In the genomic region with DNA sequence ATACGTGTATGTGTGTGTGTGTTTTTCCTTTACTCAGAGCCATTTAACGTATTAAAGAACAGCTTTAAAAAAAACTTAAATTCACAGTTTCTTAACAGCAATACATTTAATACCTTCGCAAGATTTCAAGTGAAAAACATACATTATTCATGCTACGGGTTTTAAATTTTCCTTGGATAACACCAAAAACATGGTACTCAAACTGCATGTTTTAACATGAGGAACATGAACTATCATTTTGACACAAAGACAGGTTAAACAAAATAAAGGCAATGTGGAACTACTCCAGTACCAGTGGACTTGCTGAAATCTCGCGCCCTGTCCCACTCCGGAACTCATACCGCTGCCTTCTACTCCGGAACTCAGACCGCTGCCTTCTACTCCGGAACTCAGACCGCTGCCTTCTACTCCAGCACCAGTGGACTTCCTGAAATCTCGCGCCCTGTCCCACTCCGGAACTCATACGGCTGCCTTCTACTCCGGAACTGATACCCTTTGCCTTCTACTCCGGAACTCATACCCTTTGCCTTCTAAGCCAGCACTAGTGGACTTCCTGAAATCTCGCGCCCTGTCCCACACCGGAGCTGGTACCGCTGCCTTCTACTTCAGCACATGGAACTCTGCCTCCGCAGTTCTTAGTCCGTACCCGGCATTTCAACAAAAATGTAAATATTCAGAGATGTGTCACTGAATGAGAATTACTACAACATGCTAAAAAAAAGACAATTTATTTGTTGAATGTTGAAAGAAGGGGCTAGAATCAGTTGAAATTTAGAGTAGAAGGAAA, we compare ENCODE assay signal across 18 cellular contexts.
DNase-seq lines count a peak whose midpoint lies in the region; ATAC-seq, FAIRE-seq and TF ChIP-seq lines count a peak whose summit lies in the region.
"Had no signal": no experiment of that assay in that cellular context is flagged by ENCODE, and none has a peak within 500 bp of the region (broad histone marks: within the 10 kb centered on the region; RNA-seq: fewer than 3 reads in every experiment).

No MANE protein-coding gene starts in this region.

- intact Hi-C loops in pancreas (cut with DNase I), result no loop called here

- H3K9ac ChIP-seq in HUES64 (ENCODE audit: low read depth, low read length) (peak overlapping the region; percentile 48; the same call in 1 of the 2 replicates), endodermal cell (ENCODE audit: extremely low read depth, low read length, poor library complexity, severe bottlenecking) (no peak overlapping the region)

- H3K36me3 ChIP-seq in HUES64 (ENCODE audit: insufficient read depth, low read length) (no peaks in the 10 kb centered on the region), endodermal cell (ENCODE audit: control insufficient read depth, insufficient read depth, low read length) (no peaks in the 10 kb centered on the region), gastroesophageal sphincter (no peaks in the 10 kb centered on the region), pancreas (no peaks in the 10 kb centered on the region)
- H3K36me3 ChIP-seq: BE2C had no signal

- TF ChIP-seq CTCF in endodermal cell (conservative IDR thresholded peaks at IDR 0.05), result no peak
- no peak for TF ChIP-seq CTCF in neural crest cell (conservative IDR thresholded peaks at IDR 0.05)
- no peak for TF ChIP-seq CTCF in gastroesophageal sphincter (IDR thresholded peaks at IDR 0.05)
- no peak for TF ChIP-seq CTCF in pancreas (IDR thresholded peaks at IDR 0.05)

- H3K27ac ChIP-seq in HUES64 (ENCODE audit: low read depth, low read length), result no peak overlapping the region
- H3K27ac ChIP-seq in endodermal cell (ENCODE audit: low read depth, low read length), result no peak overlapping the region
- no peak overlapping the region for H3K27ac ChIP-seq in gastroesophageal sphincter
- H3K27ac ChIP-seq in pancreas, result no peak overlapping the region
- H3K27ac ChIP-seq: A549, C4-2B, HL-60 had no signal

- H3K27ac Mint-ChIP-seq in endodermal cell, result no peak overlapping the region
- H3K27ac Mint-ChIP-seq in neural crest cell (ENCODE audit: unreplicated experiment), result peak overlapping the region; percentile 50
- H3K27ac Mint-ChIP-seq: CD4-positive, alpha-beta memory T cell; HFFc6; IgD-negative memory B cell had no signal

- H3K36me3 Mint-ChIP-seq in endodermal cell (ENCODE audit: low read depth) (no peaks in the 10 kb centered on the region), neural crest cell (ENCODE audit: low read depth) (no peaks in the 10 kb centered on the region)
- H3K36me3 Mint-ChIP-seq: CD4-positive, alpha-beta memory T cell; IgD-negative memory B cell had no signal

- no peaks in the 10 kb centered on the region for H3K27me3 ChIP-seq in HUES64 (ENCODE audit: insufficient read depth, low read length)
- H3K27me3 ChIP-seq in endodermal cell (ENCODE audit: control insufficient read depth, insufficient read depth, low read length, poor library complexity, severe bottlenecking), result no peaks in the 10 kb centered on the region
- H3K27me3 ChIP-seq in gastroesophageal sphincter, result no peaks in the 10 kb centered on the region
- no peaks in the 10 kb centered on the region for H3K27me3 ChIP-seq in pancreas
- H3K27me3 ChIP-seq: BE2C had no signal

- no peaks in the 10 kb centered on the region for H3K4me1 Mint-ChIP-seq in endodermal cell
- H3K4me1 Mint-ChIP-seq in neural crest cell, result no peaks in the 10 kb centered on the region
- H3K4me1 Mint-ChIP-seq: CD4-positive, alpha-beta memory T cell; IgD-negative memory B cell had no signal

- WGBS in HUES64, result 74% methylated on average over 24 of the region's 25 CpGs
- 68 to 71% methylated on average over 3 to 24 of the region's 25 CpGs for WGBS in endodermal cell (ENCODE audit: insufficient coverage in 1 of 2, insufficient read length in 1 of 2), 2 experiments
- WGBS in gastroesophageal sphincter (ENCODE audit: low coverage in 1 of 2), 2 donors, result 98% methylated on average over 15 to 22 of the region's 25 CpGs
- 85 to 90% methylated on average over 25 of the region's 25 CpGs for WGBS in pancreas, 2 donors

- no peak for FAIRE-seq in pancreas (lab: Jason Lieb, UNC)
- FAIRE-seq: A549, GM18507 had no signal

- H3K27me3 Mint-ChIP-seq in endodermal cell (ENCODE audit: insufficient read depth) (no peaks in the 10 kb centered on the region), neural crest cell (ENCODE audit: low read depth) (no peaks in the 10 kb centered on the region)
- H3K27me3 Mint-ChIP-seq: CD4-positive, alpha-beta memory T cell had no signal

- H3K4me1 ChIP-seq in HUES64 (ENCODE audit: insufficient read depth, low read length), result no peaks in the 10 kb centered on the region
- H3K4me1 ChIP-seq in endodermal cell (ENCODE audit: control insufficient read depth, insufficient read depth, low read length), result no peaks in the 10 kb centered on the region
- no peaks in the 10 kb centered on the region for H3K4me1 ChIP-seq in gastroesophageal sphincter
- no peaks in the 10 kb centered on the region for H3K4me1 ChIP-seq in pancreas
- H3K4me1 ChIP-seq: A549, BE2C, Caco-2 had no signal

- ATAC-seq in gastroesophageal sphincter, result no peak
- ATAC-seq in pancreas, result no peak
- ATAC-seq in HG02870 (IDR thresholded peaks at IDR 0.05; ENCODE audit: unreplicated experiment), result no peak
- ATAC-seq: A549 had no signal

- no peaks in the 10 kb centered on the region for H3K9me3 ChIP-seq in HUES64 (ENCODE audit: insufficient read depth, low read depth, low read length)
- no peaks in the 10 kb centered on the region for H3K9me3 ChIP-seq in endodermal cell (ENCODE audit: control insufficient read depth, low read length)
- no peaks in the 10 kb centered on the region for H3K9me3 ChIP-seq in gastroesophageal sphincter
- H3K9me3 ChIP-seq in pancreas, result no peaks in the 10 kb centered on the region
- H3K9me3 ChIP-seq: A549, BE2C, Caco-2 had no signal

- TF ChIP-seq EP300 in gastroesophageal sphincter (IDR thresholded peaks at IDR 0.05), result no peak

- H3K4me3 ChIP-seq in HUES64 (ENCODE audit: low read length) (peak overlapping the region; percentile 51), endodermal cell (ENCODE audit: low read length) (peak overlapping the region; percentile 76), gastroesophageal sphincter (no peak overlapping the region), pancreas (no peak overlapping the region)
- H3K4me3 ChIP-seq: A549 had no signal

- H3K9me3 Mint-ChIP-seq in endodermal cell (no peaks in the 10 kb centered on the region), neural crest cell (no peaks in the 10 kb centered on the region)
- H3K9me3 Mint-ChIP-seq: HFFc6, IgD-negative memory B cell had no signal

- no peak for TF ChIP-seq POLR2A in gastroesophageal sphincter (IDR thresholded peaks at IDR 0.05)

- DNase-seq in NCI-H82 treated with DMSO at 0.1 percent for 48 hours (lab: John Stamatoyannopoulos, UW; ENCODE audit: unreplicated experiment), result peak; percentile 51
- DNase-seq in endodermal cell, result no peak
- DNase-seq in neural crest cell (ENCODE audit: low read depth, low spot score), result no peak
- DNase-seq in pancreas, result no peak
- no peak for DNase-seq in mesenteric fat pad (ENCODE audit: low spot score)
- DNase-seq: BE2C; Caco-2; CD4-positive, alpha-beta memory T cell; HCEC 1CT; HFFc6 had no signal

- H3K4me3 Mint-ChIP-seq in endodermal cell (no peak overlapping the region), neural crest cell (no peak overlapping the region)
- H3K4me3 Mint-ChIP-seq: CD4-positive, alpha-beta memory T cell; HFFc6; IgD-negative memory B cell had no signal

Comparison
In these comparisons a context has a peak if more than half of its experiments do, and no peak if none do; other contexts are left out.
1. H3K4me3 ChIP-seq: peak in HUES64 (single experiment) and endodermal cell (single experiment); none in gastroesophageal sphincter (0 of 2) and pancreas (0 of 4).